In genomic region chr1:36350659-36351171, GRCh38 we compare ENCODE assay signal across 8 cellular contexts. TPM values are rescaled to one million over a fixed set of nuclear protein-coding genes. Genes with fewer than 3 reads are reported as not detected.
A peak's percentile ranks its signal among the peaks of the same experiment; 100 is the strongest.
DNase-seq lines count a peak whose midpoint lies in the region; ATAC-seq, FAIRE-seq and TF ChIP-seq lines count a peak whose summit lies in the region.

No MANE protein-coding gene starts in this region.

- no peak overlapping the region for H3K4me3 Mint-ChIP-seq in activated naive CD8-positive, alpha-beta T cell treated with anti-CD3 and anti-CD28 coated beads, Interleukin-2, amount 50 U/mL, for 24 hours
- no peak overlapping the region for H3K4me3 Mint-ChIP-seq in stimulated activated memory B cell treated with anti-CD40 and anti-IgM and Interleukin-4, amounts not matched to agents 10 μg/mL and 1 μg/mL and 100 μg/mL, for 72 hours

- ATAC-seq in activated naive CD8-positive, alpha-beta T cell treated with anti-CD3 and anti-CD28 coated beads, Interleukin-2, amount 50 U/mL, for 24 hours, result peak; percentile 79
- ATAC-seq in stimulated activated memory B cell treated with anti-CD40 and anti-IgM and Interleukin-4, amounts not matched to agents 10 μg/mL and 1 μg/mL and 100 μg/mL, for 72 hours, result peak; percentile 54
- no peak for ATAC-seq in GM21576 (IDR thresholded peaks at IDR 0.05; ENCODE audit: unreplicated experiment)

- no peak for TF ChIP-seq CTCF in keratinocyte (optimal IDR thresholded peaks at IDR 0.05 in 1 of 3, IDR thresholded peaks at IDR 0.05 in 1 of 3, conservative IDR thresholded peaks at IDR 0.05 in 1 of 3; ENCODE audit: extremely low read depth in 1 of 3, insufficient read depth in 2 of 3, low read length in 3 of 3)

- H3K36me3 Mint-ChIP-seq in activated naive CD8-positive, alpha-beta T cell treated with anti-CD3 and anti-CD28 coated beads, Interleukin-2, amount 50 U/mL, for 24 hours (ENCODE audit: low read depth), result peaks cover 34% of the 10 kb centered on the region
- peaks cover 68% of the 10 kb centered on the region for H3K36me3 Mint-ChIP-seq in stimulated activated memory B cell treated with anti-CD40 and anti-IgM and Interleukin-4, amounts not matched to agents 10 μg/mL and 1 μg/mL and 100 μg/mL, for 72 hours

- H3K27me3 ChIP-seq in SJCRH30, result no peaks in the 10 kb centered on the region
- no peaks in the 10 kb centered on the region for H3K27me3 ChIP-seq in keratinocyte (ENCODE audit: control insufficient read depth, extremely low read depth, insufficient read depth, low read length)

- H3K9me1 ChIP-seq in keratinocyte (ENCODE audit: control insufficient read depth, extremely low read depth, insufficient read depth, low read length), result peaks cover 6% of the 10 kb centered on the region

- peak overlapping the region; percentile 87 for H3K4me2 ChIP-seq in keratinocyte (ENCODE audit: control insufficient read depth, extremely low read depth, insufficient read depth, low read depth, low read length)

- dilution Hi-C loops in keratinocyte (cut with MboI; ENCODE audit: extremely low pct_ligation_motif_present, low sequenced_read_pairs), result no loop called here

- H3K27ac Mint-ChIP-seq in activated naive CD8-positive, alpha-beta T cell treated with anti-CD3 and anti-CD28 coated beads, Interleukin-2, amount 50 U/mL, for 24 hours, result peak overlapping the region; percentile 69
- H3K27ac Mint-ChIP-seq in stimulated activated memory B cell treated with anti-CD40 and anti-IgM and Interleukin-4, amounts not matched to agents 10 μg/mL and 1 μg/mL and 100 μg/mL, for 72 hours, result peak overlapping the region; percentile 27

- H3K27me3 Mint-ChIP-seq in activated naive CD8-positive, alpha-beta T cell treated with anti-CD3 and anti-CD28 coated beads, Interleukin-2, amount 50 U/mL, for 24 hours, result no peaks in the 10 kb centered on the region
- no peaks in the 10 kb centered on the region for H3K27me3 Mint-ChIP-seq in stimulated activated memory B cell treated with anti-CD40 and anti-IgM and Interleukin-4, amounts not matched to agents 10 μg/mL and 1 μg/mL and 100 μg/mL, for 72 hours

- peak overlapping the region; percentile 13 for H2AFZ ChIP-seq in keratinocyte (ENCODE audit: control insufficient read depth, low read length)

- H3K4me1 ChIP-seq in SJCRH30, result peaks cover 27% of the 10 kb centered on the region
- H3K4me1 ChIP-seq in keratinocyte (ENCODE audit: control insufficient read depth, extremely low read depth, insufficient read depth, low read length), result peaks cover 49% of the 10 kb centered on the region

- H3K9me3 ChIP-seq in SJCRH30 (replicated peaks) (no peaks in the 10 kb centered on the region), keratinocyte (ENCODE audit: control insufficient read depth, low read depth, low read length) (no peaks in the 10 kb centered on the region)

- H3K4me1 Mint-ChIP-seq in activated naive CD8-positive, alpha-beta T cell treated with anti-CD3 and anti-CD28 coated beads, Interleukin-2, amount 50 U/mL, for 24 hours, result peaks cover 32% of the 10 kb centered on the region
- H3K4me1 Mint-ChIP-seq in stimulated activated memory B cell treated with anti-CD40 and anti-IgM and Interleukin-4, amounts not matched to agents 10 μg/mL and 1 μg/mL and 100 μg/mL, for 72 hours, result peaks cover 20% of the 10 kb centered on the region

- peak; percentile 85 for DNase-seq in AG08396 (ENCODE audit: low spot score)
- peak; percentile 38 to 40 for DNase-seq in SJCRH30
- peak; percentile 42 for DNase-seq in activated naive CD8-positive, alpha-beta T cell treated with anti-CD3 and anti-CD28 coated beads, Interleukin-2, amount 50 U/mL, for 24 hours
- DNase-seq in keratinocyte (ENCODE audit: low read depth, low spot score), result no peak
- no peak for DNase-seq in COR-L47 (lab: John Stamatoyannopoulos, UW)
- DNase-seq in NCI-H524 treated with DMSO at 0.1 percent for 48 hours (lab: John Stamatoyannopoulos, UW), result no peak

- no peak for FAIRE-seq in keratinocyte (lab: Jason Lieb, UNC)

- no peaks in the 10 kb centered on the region for H3K79me2 ChIP-seq in keratinocyte (ENCODE audit: control insufficient read depth, insufficient read depth, low read length)

- peak overlapping the region; percentile 78 for H3K9ac ChIP-seq in keratinocyte (ENCODE audit: control insufficient read depth, extremely low read depth, insufficient read depth, low read length)

- H3K4me3 ChIP-seq in SJCRH30, result no peak overlapping the region
- H3K4me3 ChIP-seq in keratinocyte (ENCODE audit: control insufficient read depth in 2 of 3, extremely low read depth in 1 of 3, insufficient read depth in 2 of 3, low read depth in 1 of 3, low read length in 3 of 3), result peak overlapping the region in 2 of 3 experiments; percentile 51 to 52

- 0 out of 2 replicates have a peak, but pooled peaks cover 2% of the 10 kb centered on the region for H3K36me3 ChIP-seq in SJCRH30
- H3K36me3 ChIP-seq in keratinocyte (ENCODE audit: control insufficient read depth in 2 of 2, extremely low read depth in 1 of 2, insufficient read depth in 2 of 2, low read length in 2 of 2), result peaks cover 44 to 61% of the 10 kb centered on the region in 2 experiments

- H3K27ac ChIP-seq in SJCRH30, result peak overlapping the region; percentile 84
- H3K27ac ChIP-seq in keratinocyte (ENCODE audit: control insufficient read depth, insufficient read depth, low read length), result peak overlapping the region; percentile 96

- no peaks in the 10 kb centered on the region for H3K9me3 Mint-ChIP-seq in activated naive CD8-positive, alpha-beta T cell treated with anti-CD3 and anti-CD28 coated beads, Interleukin-2, amount 50 U/mL, for 24 hours
- no peaks in the 10 kb centered on the region for H3K9me3 Mint-ChIP-seq in stimulated activated memory B cell treated with anti-CD40 and anti-IgM and Interleukin-4, amounts not matched to agents 10 μg/mL and 1 μg/mL and 100 μg/mL, for 72 hours

- H4K20me1 ChIP-seq in keratinocyte (ENCODE audit: control insufficient read depth, extremely low read depth, insufficient read depth, low read length), result no peaks in the 10 kb centered on the region

RNA-seq across cellular contexts. Expression of gene EVA1B, which starts 27.3 kb away (rescaled TPM):
- 5.8 and 6.9 TPM in 2 replicates for total RNA-seq in SJCRH30 (2014; rRNA removed; shearing (Covaris generic))
- polyA plus RNA-seq in keratinocyte, result 2.4 to 4.3 TPM (median 2.7 TPM) in 3 replicates
- polyA plus RNA-seq in keratinocyte (2011; ENCODE audit: low read depth), result 0.40 TPM
- polyA plus RNA-seq in keratinocyte (2011; cell fraction: cytosol; rRNA removed), result 1.3 and 5.8 TPM in 2 replicates
- 0.52 and 1.8 TPM in 2 replicates for polyA plus RNA-seq in keratinocyte (2011; cell fraction: nucleus; rRNA removed)
- 7.1 and 10.5 TPM in 2 replicates for polyA plus RNA-seq in keratinocyte (2012; ENCODE audit: low replicate concordance)
- 0.16 to 1.2 TPM (median 0.26 TPM) in 3 replicates for polyA minus RNA-seq in keratinocyte
- polyA minus RNA-seq in keratinocyte (2011; cell fraction: cytosol; rRNA and poly(A)+ RNA removed), result 6.1 TPM
- polyA minus RNA-seq in keratinocyte (2011; cell fraction: nucleus; rRNA and poly(A)+ RNA removed), result 0.70 and 0.84 TPM in 2 replicates

RNA-seq across cellular contexts. Expression of gene STK40, which starts 35.0 kb away (rescaled TPM):
- 30.3 and 33.7 TPM in 2 replicates for total RNA-seq in SJCRH30 (2014; rRNA removed; shearing (Covaris generic))
- 8.5 to 10.4 TPM (median 10.3 TPM) in 3 replicates for polyA plus RNA-seq in keratinocyte
- 14.7 TPM for polyA plus RNA-seq in keratinocyte (2011; ENCODE audit: low read depth)
- 6.1 and 7.0 TPM in 2 replicates for polyA plus RNA-seq in keratinocyte (2011; cell fraction: cytosol; rRNA removed)
- polyA plus RNA-seq in keratinocyte (2011; cell fraction: nucleus; rRNA removed), result 19.3 and 23.3 TPM in 2 replicates
- polyA plus RNA-seq in keratinocyte (2012; ENCODE audit: low replicate concordance), result 9.8 and 17.6 TPM in 2 replicates
- 14.0 to 28.2 TPM (median 16.3 TPM) in 3 replicates for polyA minus RNA-seq in keratinocyte
- 6.3 TPM for polyA minus RNA-seq in keratinocyte (2011; cell fraction: cytosol; rRNA and poly(A)+ RNA removed)
- polyA minus RNA-seq in keratinocyte (2011; cell fraction: nucleus; rRNA and poly(A)+ RNA removed), result 7.2 and 8.5 TPM in 2 replicates

RNA-seq across cellular contexts. Expression of gene SH3D21, which starts 44.5 kb away (rescaled TPM):
- total RNA-seq in SJCRH30 (2014; rRNA removed; shearing (Covaris generic)), result 0.48 and 1.4 TPM in 2 replicates
- 4.8 to 17.4 TPM (median 7.1 TPM) in 3 replicates for polyA plus RNA-seq in keratinocyte
- polyA plus RNA-seq in keratinocyte (2011; ENCODE audit: low read depth), result 24.5 TPM
- 2.9 and 3.6 TPM in 2 replicates for polyA plus RNA-seq in keratinocyte (2011; cell fraction: cytosol; rRNA removed)
- 69.0 and 93.2 TPM in 2 replicates for polyA plus RNA-seq in keratinocyte (2011; cell fraction: nucleus; rRNA removed)
- polyA plus RNA-seq in keratinocyte (2012; ENCODE audit: low replicate concordance), result 6.6 and 24.3 TPM in 2 replicates
- polyA minus RNA-seq in keratinocyte, result 3.2 to 7.3 TPM (median 5.8 TPM) in 3 replicates
- polyA minus RNA-seq in keratinocyte (2011; cell fraction: cytosol; rRNA and poly(A)+ RNA removed), result 3.1 TPM
- polyA minus RNA-seq in keratinocyte (2011; cell fraction: nucleus; rRNA and poly(A)+ RNA removed), result 11.2 and 14.5 TPM in 2 replicates

RNA-seq across cellular contexts. Expression of gene LSM10, which starts 47.0 kb away (rescaled TPM):
- total RNA-seq in SJCRH30 (2014; rRNA removed; shearing (Covaris generic)), result 14.6 and 15.4 TPM in 2 replicates
- polyA plus RNA-seq in keratinocyte, result 41.3 to 67.8 TPM (median 45.3 TPM) in 3 replicates
- 12.7 TPM for polyA plus RNA-seq in keratinocyte (2011; ENCODE audit: low read depth)
- 43.5 and 55.1 TPM in 2 replicates for polyA plus RNA-seq in keratinocyte (2011; cell fraction: cytosol; rRNA removed)
- 15.1 and 19.6 TPM in 2 replicates for polyA plus RNA-seq in keratinocyte (2011; cell fraction: nucleus; rRNA removed)
- 28.2 and 48.4 TPM in 2 replicates for polyA plus RNA-seq in keratinocyte (2012; ENCODE audit: low replicate concordance)
- 29.0 to 51.7 TPM (median 34.5 TPM) in 3 replicates for polyA minus RNA-seq in keratinocyte
- polyA minus RNA-seq in keratinocyte (2011; cell fraction: cytosol; rRNA and poly(A)+ RNA removed), result 41.6 TPM
- polyA minus RNA-seq in keratinocyte (2011; cell fraction: nucleus; rRNA and poly(A)+ RNA removed), result 6.8 and 8.8 TPM in 2 replicates

Comparison
In these comparisons a context has a peak if more than half of its experiments do, and no peak if none do; other contexts are left out.
1. DNase-seq: peak in AG08396 (single experiment), SJCRH30 (2 of 2) and activated naive CD8-positive, alpha-beta T cell treated with anti-CD3 and anti-CD28 coated beads, Interleukin-2, amount 50 U/mL, for 24 hours (single experiment); none in keratinocyte (single experiment), COR-L47 (single experiment) and NCI-H524 treated with DMSO at 0.1 percent for 48 hours (single experiment).